In genomic region chr11:66934971-66935779, GRCh38 we compare ENCODE assay signal across 24 cellular contexts. TPM values are rescaled to one million over a fixed set of nuclear protein-coding genes. Genes with fewer than 3 reads are reported as not detected.
A peak's percentile ranks its signal among the peaks of the same experiment; 100 is the strongest.
DNase-seq lines count a peak whose midpoint lies in the region; ATAC-seq, FAIRE-seq and TF ChIP-seq lines count a peak whose summit lies in the region.
"Had no signal": no experiment of that assay in that cellular context is flagged by ENCODE, and none has a peak within 500 bp of the region (broad histone marks: within the 10 kb centered on the region; RNA-seq: fewer than 3 reads in every experiment).

No MANE protein-coding gene starts in this region.

- FAIRE-seq in A549 (lab: Jason Lieb, UNC) (no peak), HTR-8/SVneo (lab: Jason Lieb, UNC) (no peak)

- 77% methylated on average over 9 of the region's 9 CpGs for WGBS in A549 (ENCODE audit: missing lambda C conversion rate)
- WGBS in neuronal stem cell (ENCODE audit: extremely low coverage in 2 of 2, insufficient read length in 2 of 2, insufficient replicate concordance in 1 of 2), 2 donors: no CpG with 5 or more reads among the region's 9 CpGs

- no peak overlapping the region for H3K4me3 ChIP-seq in A549
- H3K4me3 ChIP-seq in fibroblast of villous mesenchyme (ENCODE audit: low read depth, low read length): no peak overlapping the region
- H3K4me3 ChIP-seq in neuronal stem cell (ENCODE audit: low read length in 2 of 2): no peak overlapping the region
- H3K4me3 ChIP-seq: ascending aorta, spleen, upper lobe of right lung had no signal

- no peak overlapping the region for H2BK15ac ChIP-seq in neuronal stem cell (ENCODE audit: low read length)

- no peak for TF ChIP-seq POLR2A in A549 (IDR thresholded peaks at IDR 0.05; ENCODE audit: low read length)

- H3K14ac ChIP-seq in neuronal stem cell (ENCODE audit: low read length): no peak overlapping the region

- no peaks in the 10 kb centered on the region for H3K27me3 Mint-ChIP-seq in activated naive CD8-positive, alpha-beta T cell treated with anti-CD3 and anti-CD28 coated beads for 36 hours
- H3K27me3 Mint-ChIP-seq in effector memory CD8-positive, alpha-beta T cell: peaks cover 24 to 25% of the 10 kb centered on the region in 2 donors

- no peak overlapping the region for H3K9ac ChIP-seq in neuronal stem cell (ENCODE audit: low read depth, low read length, poor library complexity)
- H3K9ac ChIP-seq: parathyroid adenoma had no signal

- no peaks in the 10 kb centered on the region for H3K36me3 ChIP-seq in neuronal stem cell (replicated peaks in 1 of 2; ENCODE audit: control insufficient read depth in 2 of 2, insufficient read depth in 2 of 2, low read length in 2 of 2)
- H3K36me3 ChIP-seq: ascending aorta, spleen, upper lobe of right lung had no signal

- H4K8ac ChIP-seq in neuronal stem cell (ENCODE audit: low read depth, low read length): no peak overlapping the region

- H3K4me3 Mint-ChIP-seq in activated naive CD8-positive, alpha-beta T cell treated with anti-CD3 and anti-CD28 coated beads for 36 hours: no peak overlapping the region
- H3K4me3 Mint-ChIP-seq in effector memory CD8-positive, alpha-beta T cell: no peak overlapping the region
- H3K4me3 Mint-ChIP-seq: WTC11 had no signal

- TF ChIP-seq CTCF in A549 (IDR thresholded peaks at IDR 0.05) (no peak), fibroblast of villous mesenchyme (IDR thresholded peaks at IDR 0.05; ENCODE audit: insufficient read depth, low read depth, low read length) (no peak)

- no peaks in the 10 kb centered on the region for H3K79me1 ChIP-seq in neuronal stem cell (ENCODE audit: low read depth, low read length)

- no peaks in the 10 kb centered on the region for H3K36me3 Mint-ChIP-seq in activated naive CD8-positive, alpha-beta T cell treated with anti-CD3 and anti-CD28 coated beads for 36 hours
- H3K36me3 Mint-ChIP-seq in effector memory CD8-positive, alpha-beta T cell (ENCODE audit: insufficient read depth): peaks cover 4% of the 10 kb centered on the region
- H3K36me3 Mint-ChIP-seq: WTC11 had no signal

- H2BK120ac ChIP-seq in neuronal stem cell (ENCODE audit: low read depth, low read length): no peak overlapping the region

- no peak overlapping the region for H3K27ac Mint-ChIP-seq in activated naive CD8-positive, alpha-beta T cell treated with anti-CD3 and anti-CD28 coated beads for 36 hours
- no peak overlapping the region for H3K27ac Mint-ChIP-seq in effector memory CD8-positive, alpha-beta T cell
- H3K27ac Mint-ChIP-seq: WTC11 had no signal

- H4K91ac ChIP-seq in neuronal stem cell (ENCODE audit: low read depth, low read length, poor library complexity): no peak overlapping the region

- TF ChIP-seq RAD21 in A549 (conservative IDR thresholded peaks at IDR 0.05 in 1 of 2, IDR thresholded peaks at IDR 0.05 in 1 of 2): no peak

- no peak for DNase-seq in A549 (ENCODE audit: low read depth in 1 of 2, low spot score in 1 of 2)
- DNase-seq in HuH-7 (ENCODE audit: low spot score): peak; percentile 71
- peak; percentile 96 for DNase-seq in amniotic epithelial cell (ENCODE audit: low read depth)
- DNase-seq in fibroblast of villous mesenchyme (ENCODE audit: low read depth): peak; percentile 95
- no peak for DNase-seq in activated naive CD8-positive, alpha-beta T cell treated with anti-CD3 and anti-CD28 coated beads for 36 hours
- no peak for DNase-seq in neuronal stem cell (ENCODE audit: low spot score)
- DNase-seq in effector memory CD8-positive, alpha-beta T cell: no peak
- DNase-seq in HTR-8/SVneo (ENCODE audit: insufficient read length, low spot score): no peak
- DNase-seq: ACHN; activated gamma-delta T cell; Caco-2; GF-D8; Kasumi-1; left cardiac atrium; NCI-H187; NCI-H510A treated with DMSO at 0.1 percent for 48 hours; spleen; stimulated activated naive CD4-positive, alpha-beta T cell; upper lobe of right lung had no signal

- no peaks in the 10 kb centered on the region for H3K4me1 Mint-ChIP-seq in activated naive CD8-positive, alpha-beta T cell treated with anti-CD3 and anti-CD28 coated beads for 36 hours
- no peaks in the 10 kb centered on the region for H3K4me1 Mint-ChIP-seq in effector memory CD8-positive, alpha-beta T cell (ENCODE audit: low read depth in 2 of 2)

- no peak overlapping the region for H3K18ac ChIP-seq in neuronal stem cell (ENCODE audit: low read length)

- H2BK5ac ChIP-seq in neuronal stem cell (ENCODE audit: low read length): no peak overlapping the region

- no peak overlapping the region for H3K23ac ChIP-seq in neuronal stem cell (ENCODE audit: low read depth, low read length, poor library complexity)

- POLR2A ChIA-PET in A549 (lab: Yijun Ruan, JAX): interaction anchor here (0.9 kb wide), 1 partner anchor 49 kb away, joined by 3 read pairs; no protein-coding TSS in a partner anchor

- H2BK12ac ChIP-seq in neuronal stem cell (ENCODE audit: low read length): no peak overlapping the region

- H3K4me1 ChIP-seq in A549 (peaks cover 58% of the 10 kb centered on the region), neuronal stem cell (ENCODE audit: control insufficient read depth in 2 of 2, insufficient read depth in 1 of 2, low read depth in 1 of 2, low read length in 2 of 2) (no peaks in the 10 kb centered on the region)
- H3K4me1 ChIP-seq: ascending aorta, spleen, upper lobe of right lung had no signal

- H3K27me3 ChIP-seq in neuronal stem cell (ENCODE audit: control insufficient read depth in 3 of 3, insufficient read depth in 3 of 3, low read depth in 1 of 3, low read length in 3 of 3): no peaks in the 10 kb centered on the region
- H3K27me3 ChIP-seq: ascending aorta, spleen, upper lobe of right lung had no signal

- no peak overlapping the region for H2AFZ ChIP-seq in neuronal stem cell (ENCODE audit: low read length)
- H2AFZ ChIP-seq: parathyroid adenoma had no signal

- H3K27ac ChIP-seq in A549: peak overlapping the region; percentile 38 to 78
- no peak overlapping the region for H3K27ac ChIP-seq in neuronal stem cell (replicated peaks; ENCODE audit: low read length)
- H3K27ac ChIP-seq: ascending aorta, spleen, upper lobe of right lung had no signal

- no peak for TF ChIP-seq EP300 in A549 (IDR thresholded peaks at IDR 0.05)

- H3K4me2 ChIP-seq in A549: peak overlapping the region; percentile 0; the same call in 1 of the 3 replicates
- no peak overlapping the region for H3K4me2 ChIP-seq in neuronal stem cell (ENCODE audit: insufficient read depth, low read length, poor library complexity, severe bottlenecking)

- no peak for ATAC-seq in A549
- no peak for ATAC-seq in effector memory CD8-positive, alpha-beta T cell (replicated peaks)
- ATAC-seq: left cardiac atrium, SK-N-SH treated with all-trans-retinoic acid at 6 μM for 48 hours, upper lobe of right lung, WTC11 had no signal

- no peak overlapping the region for H3K4ac ChIP-seq in neuronal stem cell (ENCODE audit: low read length)

- no peak overlapping the region for H2AK5ac ChIP-seq in neuronal stem cell (ENCODE audit: low read depth, low read length)

- H3K9me3 Mint-ChIP-seq in activated naive CD8-positive, alpha-beta T cell treated with anti-CD3 and anti-CD28 coated beads for 36 hours: no peaks in the 10 kb centered on the region
- no peaks in the 10 kb centered on the region for H3K9me3 Mint-ChIP-seq in effector memory CD8-positive, alpha-beta T cell
- H3K9me3 Mint-ChIP-seq: WTC11 had no signal

- H3K9me3 ChIP-seq in A549 (no peaks in the 10 kb centered on the region), neuronal stem cell (replicated peaks in 1 of 2; ENCODE audit: control insufficient read depth in 2 of 2, insufficient read depth in 1 of 2, low read depth in 1 of 2, low read length in 2 of 2) (peaks cover 0 to 5% of the 10 kb centered on the region in 2 donors)
- H3K9me3 ChIP-seq: ascending aorta, Caco-2, spleen, upper lobe of right lung had no signal

- CTCF ChIA-PET in A549 (lab: Yijun Ruan, JAX): interaction anchor here (0.9 to 1.5 kb wide), 3 partner anchors 12 to 50 kb away, joined by 3 to 4 read pairs (median 3); partner anchors contain the start of gene PC

TF ChIP-seq in A549, 52 proteins besides CTCF, POLR2A, EP300 and RAD21 (continues in another document):
- TF ChIP-seq NFE2L2 (conservative IDR thresholded peaks at IDR 0.05; ENCODE audit: low read length) (no peak), EHF (CRISPR knock-in tag; IDR thresholded peaks at IDR 0.05) (no peak)

RNA-seq across cellular contexts. Expression of gene PC, which starts 23.0 kb away (rescaled TPM):
- 14.2 and 15.7 TPM in 2 replicates for polyA plus RNA-seq in A549 (2011; rRNA removed)
- polyA plus RNA-seq in A549 (2012; cell fraction: cytosol; rRNA removed): 25.1 and 29.6 TPM in 2 replicates
- 88.3 and 105 TPM in 2 replicates for polyA plus RNA-seq in A549 (2012; cell fraction: nucleus; rRNA removed)
- polyA plus RNA-seq in A549 (2017; fragmentation: RNase III; extraction: RNeasy Plus Mini Kit Qiagen cat#74134 plus additional on column Dnase treatment): 31.3 to 53.5 TPM (median 45.9 TPM) in 3 replicates
- polyA minus RNA-seq in A549 (2011; rRNA and poly(A)+ RNA removed): 31.5 and 37.8 TPM in 2 replicates
- total RNA-seq in fibroblast of villous mesenchyme: 11.7 and 12.6 TPM in 2 replicates
- 1 to 10 TPM; 8.1 TPM for total RNA-seq in activated naive CD8-positive, alpha-beta T cell treated with anti-CD3 and anti-CD28 coated beads for 36 hours
- polyA plus RNA-seq in neuronal stem cell (2013, experiment 1 of 2): 6.1 TPM
- 5.8 TPM for polyA plus RNA-seq in neuronal stem cell (2013, experiment 2 of 2)

RNA-seq across cellular contexts. Expression of gene C11orf86, which starts 39.9 kb away (rescaled TPM):
- polyA plus RNA-seq in A549 (2011; rRNA removed) (9.3 and 10.8 TPM in 2 replicates), A549 (2017; fragmentation: RNase III; extraction: RNeasy Plus Mini Kit Qiagen cat#74134 plus additional on column Dnase treatment) (39.7 to 59.6 TPM (median 56.4 TPM) in 3 replicates)
- 34.5 and 42.5 TPM in 2 replicates for polyA plus RNA-seq in A549 (2012; cell fraction: cytosol; rRNA removed)
- 23.0 and 24.9 TPM in 2 replicates for polyA plus RNA-seq in A549 (2012; cell fraction: nucleus; rRNA removed)
- 2.7 and 5.4 TPM in 2 replicates for polyA minus RNA-seq in A549 (2011; rRNA and poly(A)+ RNA removed)
- not detected in 2 replicates for total RNA-seq in fibroblast of villous mesenchyme
- not detected for total RNA-seq in activated naive CD8-positive, alpha-beta T cell treated with anti-CD3 and anti-CD28 coated beads for 36 hours
- polyA plus RNA-seq in neuronal stem cell (2013, experiment 1 of 2): not detected
- polyA plus RNA-seq in neuronal stem cell (2013, experiment 2 of 2): not detected
- total RNA-seq: ascending aorta, Caco-2, left cardiac atrium, spleen, upper lobe of right lung had no signal
- polyA plus RNA-seq: esophagus had no signal

Comparison
In these comparisons a context has a peak if more than half of its experiments do, and no peak if none do; other contexts are left out.
1. DNase-seq: peak in HuH-7 (single experiment), amniotic epithelial cell (single experiment) and fibroblast of villous mesenchyme (single experiment); none in A549 (0 of 2), activated naive CD8-positive, alpha-beta T cell treated with anti-CD3 and anti-CD28 coated beads for 36 hours (single experiment), neuronal stem cell (single experiment), effector memory CD8-positive, alpha-beta T cell (0 of 3) and HTR-8/SVneo (single experiment).